ENCODE assay signal across 31 cellular contexts in the genomic region with DNA sequence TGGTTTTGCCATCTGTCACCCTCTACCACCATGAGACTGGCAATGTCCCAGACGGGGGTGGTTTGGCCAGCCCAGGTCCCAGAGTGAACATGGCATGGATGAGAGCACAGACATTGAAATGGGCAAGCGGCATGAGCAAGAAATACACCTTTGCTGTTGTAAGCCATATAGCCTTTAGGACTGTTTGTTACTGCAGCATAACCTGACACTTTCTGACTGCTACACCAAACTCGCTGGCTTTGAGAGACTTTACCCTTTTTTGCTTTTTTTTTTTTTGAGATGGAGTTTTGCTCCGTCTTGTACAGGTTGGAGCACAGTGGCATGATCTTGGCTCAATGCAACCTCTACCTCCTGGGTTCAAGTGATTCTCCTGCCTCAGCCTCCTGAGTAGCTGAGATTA. TPM values are rescaled to one million over a fixed set of nuclear protein-coding genes. Genes with fewer than 3 reads are reported as not detected.
"Had no signal": no experiment of that assay in that cellular context is flagged by ENCODE, and none has a peak within 500 bp of the region (broad histone marks: within the 10 kb centered on the region; RNA-seq: fewer than 3 reads in every experiment).

No MANE protein-coding gene starts in this region.

- H3K27me3 ChIP-seq: testis had no signal

- DNase-seq: cortex of kidney; effector memory CD8-positive, alpha-beta T cell; erythroblast; esophagus squamous epithelium; foreskin melanocyte; glutamatergic neuron; heart right ventricle; hippocampal formation; immature natural killer cell; islet precursor cell; kidney glomerular epithelial cell; left ventricle myocardium superior; lower lobe of right lung; naive B cell; stimulated activated CD4-positive, alpha-beta T cell treated with anti-CD3 and anti-CD28 coated beads, Interleukin-2, amount 100 ng/mL, for 24 hours; stimulated activated CD4-positive, alpha-beta T cell treated with anti-CD3 and anti-CD28 coated beads, Interleukin-4, amount 100 ng/mL, for 24 hours; stimulated activated naive CD8-positive, alpha-beta T cell treated with anti-CD3 and anti-CD28 coated beads, Interleukin-15, Interleukin-2, amounts not matched to agents 100 U/mL and 50 U/mL, for 24 hours; substantia nigra; testis; tibial artery had no signal

- ATAC-seq: effector memory CD8-positive, alpha-beta T cell; heart right ventricle; left ventricle myocardium superior; lower lobe of right lung; natural killer cell treated with Interleukin-12 subunit alpha and Interleukin-12 subunit beta and Interleukin-15 and Interleukin-18, amount 100 ng/mL, for 72 hours; sciatic nerve; stimulated activated memory B cell treated with anti-CD40 and anti-IgM and Interleukin-4, amounts not matched to agents 10 μg/mL and 1 μg/mL and 100 μg/mL, for 72 hours; stimulated activated naive CD8-positive, alpha-beta T cell treated with anti-CD3 and anti-CD28 coated beads, Interleukin-15, Interleukin-2, amounts not matched to agents 100 U/mL and 50 U/mL, for 24 hours had no signal

- H3K4me3 ChIP-seq: esophagus squamous epithelium, heart right ventricle, lower lobe of right lung, testis, tibial artery had no signal

- H3K9ac ChIP-seq: parathyroid adenoma had no signal

- H3K9me3 Mint-ChIP-seq: effector memory CD8-positive, alpha-beta T cell; natural killer cell treated with Interleukin-12 subunit alpha and Interleukin-12 subunit beta and Interleukin-15 and Interleukin-18, amount 100 ng/mL, for 72 hours; neural crest cell; type B pancreatic cell had no signal

- H3K36me3 Mint-ChIP-seq: immature natural killer cell; natural killer cell treated with Interleukin-12 subunit alpha and Interleukin-12 subunit beta and Interleukin-15 and Interleukin-18, amount 100 ng/mL, for 72 hours; stimulated activated memory B cell treated with anti-CD40 and anti-IgM and Interleukin-4, amounts not matched to agents 10 μg/mL and 1 μg/mL and 100 μg/mL, for 72 hours; type B pancreatic cell had no signal

- H3K4me1 Mint-ChIP-seq: immature natural killer cell; naive B cell; neural crest cell; stimulated activated memory B cell treated with anti-CD40 and anti-IgM and Interleukin-4, amounts not matched to agents 10 μg/mL and 1 μg/mL and 100 μg/mL, for 72 hours had no signal

- H3K4me3 Mint-ChIP-seq: effector memory CD8-positive, alpha-beta T cell; immature natural killer cell; naive B cell; natural killer cell treated with Interleukin-12 subunit alpha and Interleukin-12 subunit beta and Interleukin-15 and Interleukin-18, amount 100 ng/mL, for 72 hours; neural crest cell; stimulated activated memory B cell treated with anti-CD40 and anti-IgM and Interleukin-4, amounts not matched to agents 10 μg/mL and 1 μg/mL and 100 μg/mL, for 72 hours; type B pancreatic cell had no signal

- H3K9me3 ChIP-seq: esophagus squamous epithelium, testis had no signal

- H3K36me3 ChIP-seq: esophagus squamous epithelium, heart right ventricle, lower lobe of right lung, tibial artery had no signal

- H3K27ac ChIP-seq: esophagus squamous epithelium, heart right ventricle, lower lobe of right lung, parathyroid adenoma, testis, tibial artery had no signal

- H3K27ac Mint-ChIP-seq: effector memory CD8-positive, alpha-beta T cell; immature natural killer cell; naive B cell; natural killer cell treated with Interleukin-12 subunit alpha and Interleukin-12 subunit beta and Interleukin-15 and Interleukin-18, amount 100 ng/mL, for 72 hours; progenitor cell of endocrine pancreas; stimulated activated memory B cell treated with anti-CD40 and anti-IgM and Interleukin-4, amounts not matched to agents 10 μg/mL and 1 μg/mL and 100 μg/mL, for 72 hours; type B pancreatic cell had no signal

- H3K4me1 ChIP-seq: heart right ventricle, lower lobe of right lung, testis had no signal

RNA-seq across cellular contexts. Expression of gene MUC3A, which starts 5.2 kb away (rescaled TPM):
- total RNA-seq: dermis microvascular lymphatic vessel endothelial cell; mononuclear cell; natural killer cell treated with Interleukin-12 subunit alpha and Interleukin-12 subunit beta and Interleukin-15 and Interleukin-18, amount 100 ng/mL, for 72 hours; osteoblast; urinary bladder had no signal
- polyA plus RNA-seq: immature natural killer cell had no signal

RNA-seq across cellular contexts. Expression of gene MUC12, which starts 25.2 kb away (rescaled TPM):
- total RNA-seq: dermis microvascular lymphatic vessel endothelial cell; heart right ventricle; left ventricle myocardium superior; natural killer cell treated with Interleukin-12 subunit alpha and Interleukin-12 subunit beta and Interleukin-15 and Interleukin-18, amount 100 ng/mL, for 72 hours; sciatic nerve had no signal

RNA-seq across cellular contexts. Expression of gene ACHE, which starts 48.5 kb away (rescaled TPM):
- polyA plus RNA-seq: immature natural killer cell had no signal
